In genomic region chrX:27307546-27307945, GRCh38 we compare ENCODE assay signal across 23 cellular contexts.
"Had no signal": no experiment of that assay in that cellular context is flagged by ENCODE, and none has a peak within 500 bp of the region (broad histone marks: within the 10 kb centered on the region; RNA-seq: fewer than 3 reads in every experiment).

No MANE protein-coding gene starts in this region.

- H3K9me3 ChIP-seq: left ventricle myocardium inferior, prostate gland, right lobe of liver, suprapubic skin, thyroid gland had no signal

- H3K4me3 ChIP-seq: hepatocyte, left ventricle myocardium inferior, lung, prostate gland, right lobe of liver, suprapubic skin, thyroid gland had no signal

- H3K36me3 ChIP-seq: left ventricle myocardium inferior, prostate gland, right lobe of liver, suprapubic skin, thyroid gland had no signal

- H3K36me3 Mint-ChIP-seq: naive B cell; stimulated activated effector memory CD8-positive, alpha-beta T cell treated with anti-CD3 and anti-CD28 coated beads, Interleukin-12 subunit alpha, Interleukin-12 subunit beta, amount 100 ng/mL, for 72 hours; type B pancreatic cell had no signal

- H3K4me1 Mint-ChIP-seq: naive B cell; nephron; stimulated activated effector memory CD8-positive, alpha-beta T cell treated with anti-CD3 and anti-CD28 coated beads, Interleukin-12 subunit alpha, Interleukin-12 subunit beta, amount 100 ng/mL, for 72 hours had no signal

- H3K27ac ChIP-seq: foreskin keratinocyte, hepatocyte, left ventricle myocardium inferior, parathyroid adenoma, prostate gland, right lobe of liver, suprapubic skin, thyroid gland had no signal

- H3K27me3 ChIP-seq: foreskin keratinocyte, hepatocyte, right lobe of liver, suprapubic skin, thyroid gland had no signal

- H3K4me2 ChIP-seq: hepatocyte had no signal

- DNase-seq: erythroblast; foreskin keratinocyte; head of caudate nucleus; kidney; left cardiac atrium; left ventricle myocardium inferior; mesendoderm; naive B cell; occipital lobe; retina; right lobe of liver; stimulated activated CD4-positive, alpha-beta T cell treated with anti-CD3 and anti-CD28 coated beads, Interleukin-4, amount 100 ng/mL, for 1 hour; stimulated activated CD8-positive, alpha-beta memory T cell treated with anti-CD3 and anti-CD28 coated beads, Interleukin-4, amount 100 ng/mL, for 48 hours; stimulated activated naive CD8-positive, alpha-beta T cell treated with anti-CD3 and anti-CD28 coated beads, Interleukin-15, Interleukin-2, amounts not matched to agents 100 U/mL and 50 U/mL, for 24 hours; thyroid gland had no signal

- H2AFZ ChIP-seq: hepatocyte, parathyroid adenoma had no signal

- ATAC-seq: foreskin keratinocyte; left cardiac atrium; right lobe of liver; stimulated activated effector memory CD8-positive, alpha-beta T cell treated with anti-CD3 and anti-CD28 coated beads, Interleukin-12 subunit alpha, Interleukin-12 subunit beta, amount 100 ng/mL, for 72 hours; stimulated activated naive CD8-positive, alpha-beta T cell treated with anti-CD3 and anti-CD28 coated beads, Interleukin-15, Interleukin-2, amounts not matched to agents 100 U/mL and 50 U/mL, for 24 hours had no signal

- H3K27ac Mint-ChIP-seq: naive B cell; nephron; stimulated activated effector memory CD8-positive, alpha-beta T cell treated with anti-CD3 and anti-CD28 coated beads, Interleukin-12 subunit alpha, Interleukin-12 subunit beta, amount 100 ng/mL, for 72 hours; type B pancreatic cell had no signal

- H3K4me3 Mint-ChIP-seq: naive B cell; nephron; stimulated activated effector memory CD8-positive, alpha-beta T cell treated with anti-CD3 and anti-CD28 coated beads, Interleukin-12 subunit alpha, Interleukin-12 subunit beta, amount 100 ng/mL, for 72 hours; type B pancreatic cell had no signal

- H3K79me2 ChIP-seq: hepatocyte, parathyroid adenoma had no signal

- H3K27me3 Mint-ChIP-seq: naive B cell, type B pancreatic cell had no signal

- H3K4me1 ChIP-seq: foreskin keratinocyte, left ventricle myocardium inferior, parathyroid adenoma, prostate gland, right lobe of liver, suprapubic skin, thyroid gland had no signal
